8 cellular contexts compared by ENCODE assay signal in genomic region chr3:151460774-151461450, GRCh38. TPM values are rescaled to one million over a fixed set of nuclear protein-coding genes. Genes with fewer than 3 reads are reported as not detected.
DNase-seq lines count a peak whose midpoint lies in the region; ATAC-seq and TF ChIP-seq lines count a peak whose summit lies in the region.

A gene with protein sequence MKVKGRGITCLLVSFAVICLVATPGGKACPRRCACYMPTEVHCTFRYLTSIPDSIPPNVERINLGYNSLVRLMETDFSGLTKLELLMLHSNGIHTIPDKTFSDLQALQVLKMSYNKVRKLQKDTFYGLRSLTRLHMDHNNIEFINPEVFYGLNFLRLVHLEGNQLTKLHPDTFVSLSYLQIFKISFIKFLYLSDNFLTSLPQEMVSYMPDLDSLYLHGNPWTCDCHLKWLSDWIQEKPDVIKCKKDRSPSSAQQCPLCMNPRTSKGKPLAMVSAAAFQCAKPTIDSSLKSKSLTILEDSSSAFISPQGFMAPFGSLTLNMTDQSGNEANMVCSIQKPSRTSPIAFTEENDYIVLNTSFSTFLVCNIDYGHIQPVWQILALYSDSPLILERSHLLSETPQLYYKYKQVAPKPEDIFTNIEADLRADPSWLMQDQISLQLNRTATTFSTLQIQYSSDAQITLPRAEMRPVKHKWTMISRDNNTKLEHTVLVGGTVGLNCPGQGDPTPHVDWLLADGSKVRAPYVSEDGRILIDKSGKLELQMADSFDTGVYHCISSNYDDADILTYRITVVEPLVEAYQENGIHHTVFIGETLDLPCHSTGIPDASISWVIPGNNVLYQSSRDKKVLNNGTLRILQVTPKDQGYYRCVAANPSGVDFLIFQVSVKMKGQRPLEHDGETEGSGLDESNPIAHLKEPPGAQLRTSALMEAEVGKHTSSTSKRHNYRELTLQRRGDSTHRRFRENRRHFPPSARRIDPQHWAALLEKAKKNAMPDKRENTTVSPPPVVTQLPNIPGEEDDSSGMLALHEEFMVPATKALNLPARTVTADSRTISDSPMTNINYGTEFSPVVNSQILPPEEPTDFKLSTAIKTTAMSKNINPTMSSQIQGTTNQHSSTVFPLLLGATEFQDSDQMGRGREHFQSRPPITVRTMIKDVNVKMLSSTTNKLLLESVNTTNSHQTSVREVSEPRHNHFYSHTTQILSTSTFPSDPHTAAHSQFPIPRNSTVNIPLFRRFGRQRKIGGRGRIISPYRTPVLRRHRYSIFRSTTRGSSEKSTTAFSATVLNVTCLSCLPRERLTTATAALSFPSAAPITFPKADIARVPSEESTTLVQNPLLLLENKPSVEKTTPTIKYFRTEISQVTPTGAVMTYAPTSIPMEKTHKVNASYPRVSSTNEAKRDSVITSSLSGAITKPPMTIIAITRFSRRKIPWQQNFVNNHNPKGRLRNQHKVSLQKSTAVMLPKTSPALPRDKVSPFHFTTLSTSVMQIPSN (N-terminal part only) (minus strand): TSS chr3:151461061. CDS start chr3:151458709, 2,352 bp downstream.

- H3K9me3 Mint-ChIP-seq in activated naive CD8-positive, alpha-beta T cell treated with anti-CD3 and anti-CD28 coated beads, Interleukin-2, amount 50 U/mL, for 24 hours: no peaks in the 10 kb centered on the region
- no peaks in the 10 kb centered on the region for H3K9me3 Mint-ChIP-seq in activated CD4-positive, alpha-beta T cell treated with anti-CD3 and anti-CD28 coated beads, Interleukin-2, amount 10 ng/mL, durations not matched to agents 7 days and 5 days

- WGBS in spleen, 5 donors: 21 to 55% (median 41%) methylated on average over 30 to 40 of the region's 40 CpGs

- H3K4me3 Mint-ChIP-seq in activated naive CD8-positive, alpha-beta T cell treated with anti-CD3 and anti-CD28 coated beads, Interleukin-2, amount 50 U/mL, for 24 hours: peak within 1 kb of the TSS; percentile 18
- no peak within 1 kb of the TSS for H3K4me3 Mint-ChIP-seq in activated CD4-positive, alpha-beta T cell treated with anti-CD3 and anti-CD28 coated beads, Interleukin-2, amount 10 ng/mL, durations not matched to agents 7 days and 5 days

- H3K27me3 ChIP-seq in spleen (replicated peaks in 1 of 7): peaks cover 0 to 34% (median 9%) of the 10 kb centered on the region in 7 donors

- peaks cover 23% of the 10 kb centered on the region for H3K27me3 Mint-ChIP-seq in activated naive CD8-positive, alpha-beta T cell treated with anti-CD3 and anti-CD28 coated beads, Interleukin-2, amount 50 U/mL, for 24 hours
- H3K27me3 Mint-ChIP-seq in activated CD4-positive, alpha-beta T cell treated with anti-CD3 and anti-CD28 coated beads, Interleukin-2, amount 10 ng/mL, durations not matched to agents 7 days and 5 days: peaks cover 46% of the 10 kb centered on the region

- no peaks in the 10 kb centered on the region for H3K36me3 ChIP-seq in spleen

- CTCF ChIA-PET in activated CD4-positive, alpha-beta T cell treated with anti-CD3 and anti-CD28 coated beads, Interleukin-2, amount 10 ng/mL, durations not matched to agents 7 days and 5 days (lab: Charles Lee): no interaction called here

- no peak within 1 kb of the TSS for H3K27ac Mint-ChIP-seq in activated naive CD8-positive, alpha-beta T cell treated with anti-CD3 and anti-CD28 coated beads, Interleukin-2, amount 50 U/mL, for 24 hours
- no peak within 1 kb of the TSS for H3K27ac Mint-ChIP-seq in activated CD4-positive, alpha-beta T cell treated with anti-CD3 and anti-CD28 coated beads, Interleukin-2, amount 10 ng/mL, durations not matched to agents 7 days and 5 days

- H3K4me1 ChIP-seq in spleen: peaks cover 0 to 8% (median 6%) of the 10 kb centered on the region in 6 donors

- no peak for TF ChIP-seq CTCF in spleen (IDR thresholded peaks at IDR 0.05 in 8 of 11, conservative IDR thresholded peaks at IDR 0.05 in 3 of 11)

- ATAC-seq in activated naive CD8-positive, alpha-beta T cell treated with anti-CD3 and anti-CD28 coated beads, Interleukin-2, amount 50 U/mL, for 24 hours: no peak
- ATAC-seq in GM19023 (IDR thresholded peaks at IDR 0.05; ENCODE audit: unreplicated experiment) (no peak), GM21381 (IDR thresholded peaks at IDR 0.05; ENCODE audit: unreplicated experiment) (no peak)

- H3K27ac ChIP-seq in spleen: no peak within 1 kb of the TSS

- intact Hi-C loops in spleen (cut with DNase I; ENCODE audit: low total_unique reads): no loop called here

- peak; percentile 48 for DNase-seq in HT-29 (ENCODE audit: low spot score)
- DNase-seq in activated naive CD8-positive, alpha-beta T cell treated with anti-CD3 and anti-CD28 coated beads, Interleukin-2, amount 50 U/mL, for 24 hours: no peak
- DNase-seq in iPS-NIHi11 (ENCODE audit: low spot score): peak; percentile 82
- DNase-seq in spleen: peak; percentile 75
- DNase-seq in D341Med (ENCODE audit: low spot score): no peak
- no peak for DNase-seq in activated CD4-positive, alpha-beta T cell treated with anti-CD3 and anti-CD28 coated beads, Interleukin-2, amount 10 ng/mL, durations not matched to agents 7 days and 5 days

- no peak for TF ChIP-seq POLR2A in spleen (IDR thresholded peaks at IDR 0.05)

- POLR2A ChIA-PET in activated CD4-positive, alpha-beta T cell treated with anti-CD3 and anti-CD28 coated beads, Interleukin-2, amount 10 ng/mL, durations not matched to agents 7 days and 5 days (lab: Charles Lee): no interaction called here

- H3K9me3 ChIP-seq in spleen: no peaks in the 10 kb centered on the region

- H3K4me1 Mint-ChIP-seq in activated naive CD8-positive, alpha-beta T cell treated with anti-CD3 and anti-CD28 coated beads, Interleukin-2, amount 50 U/mL, for 24 hours: peaks cover 2% of the 10 kb centered on the region
- H3K4me1 Mint-ChIP-seq in activated CD4-positive, alpha-beta T cell treated with anti-CD3 and anti-CD28 coated beads, Interleukin-2, amount 10 ng/mL, durations not matched to agents 7 days and 5 days: peaks cover 2% of the 10 kb centered on the region

- peak within 1 kb of the TSS in 7 of 8 donors; percentile 14 to 59 (median 33) for H3K4me3 ChIP-seq in spleen

- H3K36me3 Mint-ChIP-seq in activated naive CD8-positive, alpha-beta T cell treated with anti-CD3 and anti-CD28 coated beads, Interleukin-2, amount 50 U/mL, for 24 hours (ENCODE audit: low read depth): no peaks in the 10 kb centered on the region
- H3K36me3 Mint-ChIP-seq in activated CD4-positive, alpha-beta T cell treated with anti-CD3 and anti-CD28 coated beads, Interleukin-2, amount 10 ng/mL, durations not matched to agents 7 days and 5 days (ENCODE audit: low read depth): no peaks in the 10 kb centered on the region

RNA-seq across cellular contexts. Expression of the gene that starts here (rescaled TPM):
- total RNA-seq in HT-29 (2014; rRNA removed; shearing (Covaris generic)): 0.70 and 2.2 TPM in 2 replicates
- 1 to 10 TPM in 6 of 7 donors, under 1 TPM in 1; 0.43 to 8.5 (median 2.3) TPM for total RNA-seq in spleen
- under 1 TPM; 0.22 to 0.47 (median 0.32) TPM for polyA plus RNA-seq in spleen
- total RNA-seq in activated CD4-positive, alpha-beta T cell treated with anti-CD3 and anti-CD28 coated beads, Interleukin-2, amount 10 ng/mL, durations not matched to agents 7 days and 5 days: not detected

Comparison
In these comparisons a context has a peak if more than half of its experiments do, and no peak if none do; other contexts are left out.
1. DNase-seq: peak in HT-29 (single experiment), iPS-NIHi11 (single experiment) and spleen (single experiment); none in activated naive CD8-positive, alpha-beta T cell treated with anti-CD3 and anti-CD28 coated beads, Interleukin-2, amount 50 U/mL, for 24 hours (single experiment), D341Med (single experiment) and activated CD4-positive, alpha-beta T cell treated with anti-CD3 and anti-CD28 coated beads, Interleukin-2, amount 10 ng/mL, durations not matched to agents 7 days and 5 days (single experiment).